ENCODE assay signal across 8 cellular contexts in genomic region chr10:92688927-92689662, GRCh38.
A peak's percentile ranks its signal among the peaks of the same experiment; 100 is the strongest.
DNase-seq lines count a peak whose midpoint lies in the region; ATAC-seq lines count a peak whose summit lies in the region.

No MANE protein-coding gene starts in this region.

- peak overlapping the region; percentile 34 for H3K9ac ChIP-seq in adipocyte (ENCODE audit: low read length)

- H3K4me3 ChIP-seq in adipocyte (ENCODE audit: low read length), result peak overlapping the region; percentile 71
- H3K4me3 ChIP-seq in iPS-11a (ENCODE audit: low read depth, low read length), result peak overlapping the region; percentile 30
- peak overlapping the region; percentile 56 for H3K4me3 ChIP-seq in skeletal muscle cell (ENCODE audit: low read depth, low read length)

- peaks cover 28% of the 10 kb centered on the region for H3K9me3 ChIP-seq in adipocyte (ENCODE audit: control insufficient read depth, low read length)

- peaks cover 34% of the 10 kb centered on the region for H3K27me3 ChIP-seq in adipocyte (replicated peaks; ENCODE audit: control insufficient read depth, insufficient read depth, low read length)

- H3K36me3 ChIP-seq in adipocyte (ENCODE audit: control insufficient read depth, insufficient read depth, low read length, severe bottlenecking), result no peaks in the 10 kb centered on the region

- DNase-seq in DMS53 (lab: John Stamatoyannopoulos, UW) (peak; percentile 81), NCI-H1092 treated with DMSO at 0.1 percent for 48 hours (lab: John Stamatoyannopoulos, UW) (peak; percentile 50), adipocyte (ENCODE audit: low read depth) (no peak), skeletal muscle cell (ENCODE audit: low read depth) (no peak), hippocampal formation (lab: John Stamatoyannopoulos, UW) (no peak), T-helper 9 cell (no peak)

- no peaks in the 10 kb centered on the region for H3K4me1 ChIP-seq in adipocyte (ENCODE audit: control insufficient read depth, insufficient read depth, low read length)

- peak; percentile 7 for ATAC-seq in GM21576 (IDR thresholded peaks at IDR 0.05; ENCODE audit: unreplicated experiment)

Comparison
In these comparisons a context has a peak if more than half of its experiments do, and no peak if none do; other contexts are left out.
1. DNase-seq: peak in DMS53 (single experiment) and NCI-H1092 treated with DMSO at 0.1 percent for 48 hours (single experiment); none in adipocyte (single experiment), skeletal muscle cell (single experiment), hippocampal formation (0 of 2) and T-helper 9 cell (single experiment).
2. Peak in every context shown above with its lines, with median percentiles within 50 percentile points of each other: H3K4me3 ChIP-seq.